11 cellular contexts compared by ENCODE assay signal in the genomic region with DNA sequence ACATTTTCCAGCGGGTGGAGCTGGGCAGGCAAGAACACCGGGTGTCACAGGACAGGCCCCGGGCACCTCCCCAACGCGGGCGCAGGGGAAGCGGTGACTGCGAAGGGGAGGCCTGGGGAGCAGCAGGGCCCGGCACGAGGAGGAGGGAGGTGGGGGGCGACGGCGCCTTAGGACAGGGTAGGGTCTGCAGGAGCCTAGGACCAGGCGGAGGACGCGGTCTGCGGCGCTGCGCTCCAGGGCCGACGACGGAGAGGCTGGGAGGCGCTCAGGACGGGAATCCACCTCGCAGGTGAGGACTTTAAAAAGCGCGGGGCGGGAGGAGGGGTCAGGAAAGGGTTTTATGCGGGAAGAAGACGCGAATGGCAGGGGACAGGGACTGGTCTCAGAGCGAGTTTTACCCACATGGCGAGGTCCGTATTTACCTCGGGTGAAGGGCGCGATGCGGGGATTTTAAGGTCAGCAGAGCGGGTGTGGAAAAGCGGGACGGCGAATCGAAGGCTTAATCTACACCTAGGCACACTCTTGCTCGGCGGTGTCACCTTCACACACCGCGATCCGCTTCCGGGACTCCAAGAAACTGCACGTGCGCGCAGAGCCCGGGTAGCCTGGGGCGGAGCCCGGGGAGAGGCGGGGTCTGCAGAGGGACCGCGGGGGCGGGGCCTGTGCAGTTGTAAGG. TPM values are rescaled to one million over a fixed set of nuclear protein-coding genes. Genes with fewer than 3 reads are reported as not detected.
DNase-seq lines count a peak whose midpoint lies in the region; ATAC-seq and TF ChIP-seq lines count a peak whose summit lies in the region.
"Had no signal": no experiment of that assay in that cellular context is flagged by ENCODE, and none has a peak within 500 bp of the region (broad histone marks: within the 10 kb centered on the region; RNA-seq: fewer than 3 reads in every experiment).

No MANE protein-coding gene starts in this region.

- H3K9me3 ChIP-seq in AG04450 (ENCODE audit: control insufficient read depth, insufficient read depth, low read length) (peaks cover 74% of the 10 kb centered on the region), HUES48 (ENCODE audit: control insufficient read depth, insufficient read depth, low read length) (peaks cover 6% of the 10 kb centered on the region; the same call in 1 of the 2 replicates), left lung (peaks cover 0 to 92% of the 10 kb centered on the region in 2 donors)

- H3K9ac ChIP-seq in HUES48 (ENCODE audit: low read depth, low read length): peak overlapping the region; percentile 42; the same call in 1 of the 2 replicates
- H3K9ac ChIP-seq: KMS-11 had no signal

- peak; percentile 58 for ATAC-seq in left lung

- TF ChIP-seq CTCF in AG04450 (IDR thresholded peaks at IDR 0.05; ENCODE audit: low read depth, low read length): no peak
- no peak for TF ChIP-seq CTCF in left lung (IDR thresholded peaks at IDR 0.05)

- POLR2A ChIA-PET in AG04450 (lab: Yijun Ruan, JAX): no interaction called here

- DNase-seq in AG04450 (ENCODE audit: low read depth, low spot score) (no peak), cerebellum (ENCODE audit: low spot score) (peak; percentile 66), left lung (no peak), occipital lobe (lab: John Stamatoyannopoulos, UW) (no peak), activated T-cell treated with anti-CD3 and anti-CD28 coated beads for 4 hours (no peak), NCI-H2081 treated with DMSO at 0.1 percent for 48 hours (lab: John Stamatoyannopoulos, UW) (no peak), NCI-H748 (lab: John Stamatoyannopoulos, UW; ENCODE audit: unreplicated experiment) (no peak)
- DNase-seq: T-helper 2 cell had no signal

- H3K27me3 ChIP-seq in AG04450 (ENCODE audit: control insufficient read depth, insufficient read depth, low read length) (peaks cover 3% of the 10 kb centered on the region), HUES48 (ENCODE audit: control insufficient read depth, insufficient read depth, low read length) (peaks cover 15% of the 10 kb centered on the region), left lung (peaks cover 0 to 28% of the 10 kb centered on the region in 2 donors)

- CTCF ChIA-PET in AG04450 (lab: Charles Lee): no interaction called here

- H3K4me3 ChIP-seq in AG04450 (ENCODE audit: low read depth, low read length) (peak overlapping the region; percentile 50), HUES48 (ENCODE audit: low read depth, low read length) (peak overlapping the region; percentile 62), left lung (no peak overlapping the region)

- no peaks in the 10 kb centered on the region for H3K4me1 ChIP-seq in HUES48 (ENCODE audit: control insufficient read depth, insufficient read depth, low read length)
- H3K4me1 ChIP-seq in left lung: no peaks in the 10 kb centered on the region

- intact Hi-C loops in left lung (cut with DNase I): no loop called here

- H3K27ac ChIP-seq in AG04450 (ENCODE audit: low read depth, low read length): no peak overlapping the region
- no peak overlapping the region for H3K27ac ChIP-seq in HUES48 (ENCODE audit: low read depth, low read length)
- H3K27ac ChIP-seq in left lung: no peak overlapping the region
- H3K27ac ChIP-seq: KMS-11 had no signal

- H3K36me3 ChIP-seq in HUES48 (ENCODE audit: control insufficient read depth, insufficient read depth, low read length): no peaks in the 10 kb centered on the region
- H3K36me3 ChIP-seq in left lung: no peaks in the 10 kb centered on the region

RNA-seq across cellular contexts. Expression of gene ERVV-2, which starts 13.5 kb away (rescaled TPM):
- polyA plus RNA-seq in AG04450 (2011; rRNA removed): not detected in 2 replicates
- not detected in 2 replicates for polyA minus RNA-seq in AG04450 (2011; rRNA and poly(A)+ RNA removed)
- total RNA-seq in cerebellum (not detected), left lung (not detected), occipital lobe (not detected)
- total RNA-seq: myocyte had no signal

RNA-seq across cellular contexts. Expression of gene ERVV-1, which starts 44.3 kb away (rescaled TPM):
- not detected in 2 replicates for polyA plus RNA-seq in AG04450 (2011; rRNA removed)
- not detected in 2 replicates for polyA minus RNA-seq in AG04450 (2011; rRNA and poly(A)+ RNA removed)
- total RNA-seq in cerebellum: not detected
- total RNA-seq in left lung: not detected
- not detected for total RNA-seq in occipital lobe
- total RNA-seq: myocyte had no signal

RNA-seq across cellular contexts. Expression of gene ZNF160, which starts 45.2 kb away (rescaled TPM):
- 19.4 and 23.7 TPM in 2 replicates for polyA plus RNA-seq in AG04450 (2011; rRNA removed)
- 20.8 and 26.1 TPM in 2 replicates for polyA minus RNA-seq in AG04450 (2011; rRNA and poly(A)+ RNA removed)
- total RNA-seq in cerebellum (41.1 TPM), left lung (10 to 100 TPM; 23.2 to 25.4 TPM), occipital lobe (35.1 TPM)

Comparison
In these comparisons a context has a peak if more than half of its experiments do, and no peak if none do; other contexts are left out.
1. H3K4me3 ChIP-seq: peak in AG04450 (single experiment) and HUES48 (single experiment); none in left lung (0 of 2).